Comparison of ENCODE assay signal across 13 cellular contexts in the genomic region with DNA sequence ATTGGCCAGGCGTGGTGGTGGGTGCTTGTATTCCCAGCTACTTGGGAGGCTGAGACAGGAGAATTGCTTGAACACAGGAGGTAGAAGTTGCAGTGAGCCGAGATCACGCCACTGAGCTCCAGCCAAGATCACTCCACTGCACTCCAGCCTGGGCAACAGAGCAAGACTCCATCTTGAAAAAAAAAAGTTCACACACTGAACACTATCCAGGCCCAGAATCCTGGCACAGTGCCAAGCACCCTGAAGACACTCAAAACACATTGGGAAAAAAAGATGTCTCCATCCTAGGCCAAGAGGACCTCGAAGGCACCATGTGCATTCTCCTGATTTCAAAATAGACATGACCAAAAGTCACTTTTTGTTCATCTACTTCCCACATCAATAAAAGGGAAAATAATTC. TPM values are rescaled to one million over a fixed set of nuclear protein-coding genes. Genes with fewer than 3 reads are reported as not detected.
A peak's percentile ranks its signal among the peaks of the same experiment; 100 is the strongest.
DNase-seq lines count a peak whose midpoint lies in the region; ATAC-seq and TF ChIP-seq lines count a peak whose summit lies in the region.
"Had no signal": no experiment of that assay in that cellular context is flagged by ENCODE, and none has a peak within 500 bp of the region (broad histone marks: within the 10 kb centered on the region; RNA-seq: fewer than 3 reads in every experiment).

No MANE protein-coding gene starts in this region.

- ATAC-seq in GM21367 (IDR thresholded peaks at IDR 0.05; ENCODE audit: unreplicated experiment) (no peak), GM19463 (IDR thresholded peaks at IDR 0.05; ENCODE audit: unreplicated experiment) (no peak)
- ATAC-seq: PC-3 had no signal

- no peaks in the 10 kb centered on the region for H3K27me3 ChIP-seq in colonic mucosa
- H3K27me3 ChIP-seq in muscle layer of duodenum (ENCODE audit: low read depth, low read length): no peaks in the 10 kb centered on the region

- TF ChIP-seq CTCF in 22Rv1 (IDR thresholded peaks at IDR 0.05) (no peak), colonic mucosa (IDR thresholded peaks at IDR 0.05) (no peak)

- intact Hi-C loops in colonic mucosa (cut with DNase I): no loop called here

- no peak overlapping the region for H3K4me3 ChIP-seq in colonic mucosa
- no peak overlapping the region for H3K4me3 ChIP-seq in muscle layer of duodenum (ENCODE audit: low read depth in 1 of 2, low read length in 2 of 2)

- H3K36me3 ChIP-seq in colonic mucosa (no peaks in the 10 kb centered on the region), muscle layer of duodenum (ENCODE audit: control insufficient read depth in 1 of 2, insufficient read depth in 2 of 2, low read length in 2 of 2) (peaks cover 6 to 8% of the 10 kb centered on the region in 2 donors)

- peaks cover 34% of the 10 kb centered on the region for H3K4me1 ChIP-seq in colonic mucosa
- H3K4me1 ChIP-seq in muscle layer of duodenum (ENCODE audit: control insufficient read depth in 1 of 2, insufficient read depth in 2 of 2, low read length in 2 of 2): peaks cover 45 to 61% of the 10 kb centered on the region in 2 donors

- DNase-seq in COLO668 (lab: John Stamatoyannopoulos, UW; ENCODE audit: unreplicated experiment) (peak; percentile 31), colonic mucosa (no peak), 8988T (no peak)
- DNase-seq in activated effector memory CD4-positive, alpha-beta T cell treated with Interleukin-2 at 50 U/mL for 16 hours: no peak
- DNase-seq: effector CD4-positive, alpha-beta T cell; Karpas-422; NCI-H2081 treated with DMSO at 0.1 percent for 48 hours; stimulated activated CD4-positive, alpha-beta T cell treated with anti-CD3 and anti-CD28 coated beads, Interleukin-4, amount 100 ng/mL, for 24 hours had no signal

- H3K27ac ChIP-seq in 22Rv1: peak overlapping the region; percentile 41
- H3K27ac ChIP-seq in colonic mucosa: peak overlapping the region; percentile 71
- peak overlapping the region; percentile 51 for H3K27ac ChIP-seq in muscle layer of duodenum (ENCODE audit: low read length)

- H3K9me3 ChIP-seq in colonic mucosa (no peaks in the 10 kb centered on the region), muscle layer of duodenum (ENCODE audit: control insufficient read depth in 1 of 2, low read length in 2 of 2) (no peaks in the 10 kb centered on the region)

- H3K9ac ChIP-seq in colonic mucosa (ENCODE audit: low read depth in 2 of 2, low read length in 2 of 2): no peak overlapping the region

RNA-seq across cellular contexts. Expression of gene SLC9A1, which starts 38.7 kb away (rescaled TPM):
- total RNA-seq in colonic mucosa: 10 to 100 TPM; 63.6 to 99.6 TPM
